ENCODE assay signal across 9 cellular contexts in the genomic region with DNA sequence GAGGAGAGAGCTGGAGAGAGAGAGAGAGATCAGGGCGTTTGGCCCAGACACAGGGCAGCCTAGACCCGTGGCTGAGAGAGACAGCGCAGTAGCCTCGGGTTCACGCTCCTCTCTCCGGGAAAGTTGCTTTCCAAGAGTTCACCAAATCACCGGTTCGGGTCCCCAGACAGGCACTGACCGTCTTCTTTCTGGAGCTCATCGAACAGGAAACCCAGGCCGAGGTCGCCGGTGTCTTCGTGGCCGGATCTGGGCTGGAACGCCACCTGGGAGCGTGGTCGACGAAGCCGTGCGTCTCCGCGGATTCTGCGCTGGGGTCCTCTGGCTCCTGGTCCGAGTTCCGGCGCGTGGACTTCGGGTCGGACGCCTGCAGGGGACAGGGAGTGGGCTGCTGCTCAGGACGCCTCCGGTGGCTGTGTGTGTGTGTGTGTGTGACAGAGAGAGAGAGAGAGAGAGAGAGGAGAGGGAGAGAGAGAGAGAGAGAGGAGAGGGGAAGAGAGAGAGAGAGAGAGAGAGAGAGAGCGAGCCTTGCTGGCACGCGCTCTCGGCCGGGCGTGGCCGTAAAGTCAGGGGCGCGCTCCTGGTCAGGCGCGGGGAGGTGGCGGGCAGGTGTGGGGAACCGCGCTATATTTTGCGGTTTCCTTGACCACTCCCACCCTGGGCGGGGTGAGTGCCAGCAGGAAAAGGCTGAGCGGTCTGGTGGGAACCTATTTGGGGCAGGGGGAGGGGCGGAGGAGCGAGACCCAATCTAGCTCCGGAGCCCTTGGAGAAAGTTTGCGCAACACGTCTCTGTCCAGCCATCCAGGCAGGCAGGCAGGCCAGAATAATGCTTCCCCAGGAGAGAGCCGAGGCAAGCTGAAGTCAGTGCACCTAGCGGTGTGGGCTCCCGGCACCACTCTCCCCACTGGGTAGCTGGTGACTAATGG.
DNase-seq lines count a peak whose midpoint lies in the region; ATAC-seq and TF ChIP-seq lines count a peak whose summit lies in the region.
"Had no signal": no experiment of that assay in that cellular context is flagged by ENCODE, and none has a peak within 500 bp of the region (broad histone marks: within the 10 kb centered on the region; RNA-seq: fewer than 3 reads in every experiment).

No MANE protein-coding gene starts in this region.

- no peak for ATAC-seq in HG02759 (IDR thresholded peaks at IDR 0.05; ENCODE audit: unreplicated experiment)

- H3K4me1 ChIP-seq in iPS DF 6.9 (ENCODE audit: control insufficient read depth, insufficient read depth, low read length), result 0 out of 2 replicates have a peak, but pooled peaks cover 1% of the 10 kb centered on the region

- TF ChIP-seq CTCF in WERI-Rb-1 (IDR thresholded peaks at IDR 0.05; ENCODE audit: low read depth, low read length), result no peak

- H3K36me3 ChIP-seq in WERI-Rb-1 (no peaks in the 10 kb centered on the region), iPS DF 6.9 (ENCODE audit: control insufficient read depth, insufficient read depth, low read length) (no peaks in the 10 kb centered on the region)

- no peaks in the 10 kb centered on the region for H3K9me3 ChIP-seq in WERI-Rb-1 (ENCODE audit: severe bottlenecking)
- no peaks in the 10 kb centered on the region for H3K9me3 ChIP-seq in iPS DF 6.9 (ENCODE audit: control insufficient read depth, insufficient read depth, low read length)

- H3K4me3 ChIP-seq in WERI-Rb-1 (ENCODE audit: low read depth, low read length) (peak overlapping the region; percentile 34), iPS DF 6.9 (ENCODE audit: low read length) (peak overlapping the region; percentile 25; the same call in 1 of the 2 replicates), skeletal muscle cell (ENCODE audit: low read depth, low read length) (peak overlapping the region; percentile 15)

- peaks cover 25% of the 10 kb centered on the region for H3K27me3 ChIP-seq in WERI-Rb-1 (ENCODE audit: insufficient read depth, low read depth, severe bottlenecking)
- peaks cover 56% of the 10 kb centered on the region for H3K27me3 ChIP-seq in iPS DF 6.9 (ENCODE audit: control insufficient read depth, insufficient read depth, low read length)

- no CpG with 5 or more reads among the region's 58 CpGs for WGBS in iPS DF 6.9 (ENCODE audit: insufficient coverage, insufficient read length)

- DNase-seq in NCI-H1417 (lab: John Stamatoyannopoulos, UW) (peak in 2 of 3 experiments; percentile 5 to 20), NCI-H1417 treated with DMSO at 0.1 percent for 48 hours (lab: John Stamatoyannopoulos, UW) (no peak), WERI-Rb-1 (no peak), iPS DF 6.9 (ENCODE audit: low read depth, low spot score) (no peak), skeletal muscle cell (ENCODE audit: low read depth) (no peak), SIG-M5 treated with dmso at 0.1 percent for 504 hours (lab: John Stamatoyannopoulos, UW; ENCODE audit: unreplicated experiment) (no peak), medulla oblongata (ENCODE audit: extremely low spot score) (no peak)
- DNase-seq: hypothalamus had no signal

- H3K27ac ChIP-seq in WERI-Rb-1 (no peak overlapping the region), iPS DF 6.9 (ENCODE audit: low read length) (no peak overlapping the region)

Comparison
In these comparisons a context has a peak if more than half of its experiments do, and no peak if none do; other contexts are left out.
1. DNase-seq: peak in NCI-H1417 (2 of 3); none in NCI-H1417 treated with DMSO at 0.1 percent for 48 hours (single experiment), WERI-Rb-1 (single experiment), iPS DF 6.9 (single experiment), skeletal muscle cell (single experiment), SIG-M5 treated with dmso at 0.1 percent for 504 hours (single experiment) and medulla oblongata (single experiment).
2. Peak in every context shown above with its lines, with median percentiles within 50 percentile points of each other: H3K4me3 ChIP-seq.